23 cellular contexts compared by ENCODE assay signal in the genomic region with DNA sequence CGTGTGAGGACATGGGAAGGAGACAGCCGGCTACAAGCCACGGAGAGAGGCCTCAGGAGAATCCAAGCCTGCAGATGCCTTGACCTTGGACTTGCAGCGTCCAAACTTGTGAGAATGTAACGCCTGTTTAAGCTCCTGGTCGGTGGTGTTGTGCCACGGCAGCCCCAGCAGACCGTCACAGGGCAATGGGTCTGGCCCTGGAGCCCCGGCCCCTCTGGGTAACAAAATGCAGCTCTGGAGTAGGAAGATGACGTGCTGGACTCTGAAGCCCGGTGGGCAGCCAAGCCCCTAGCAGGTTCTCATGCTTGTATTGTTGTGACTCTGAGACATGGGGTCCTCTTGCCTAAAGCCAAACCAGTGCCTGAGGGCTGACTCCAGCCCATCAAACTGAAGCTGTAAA.
DNase-seq lines count a peak whose midpoint lies in the region; TF ChIP-seq lines count a peak whose summit lies in the region.
"Had no signal": no experiment of that assay in that cellular context is flagged by ENCODE, and none has a peak within 500 bp of the region (broad histone marks: within the 10 kb centered on the region; RNA-seq: fewer than 3 reads in every experiment).

No MANE protein-coding gene starts in this region.

- CTCF ChIA-PET in CD4-positive, alpha-beta memory T cell (lab: Charles Lee; ENCODE audit: partially characterized antibody): no interaction called here

- WGBS in endodermal cell (ENCODE audit: insufficient coverage in 1 of 2, insufficient read length in 1 of 2), 2 experiments: 91 to 94% methylated on average over 8 to 11 of the region's 11 CpGs
- no CpG with 5 or more reads among the region's 11 CpGs for WGBS in neuronal stem cell (ENCODE audit: extremely low coverage in 2 of 2, insufficient read length in 2 of 2, insufficient replicate concordance in 1 of 2), 2 donors

- H3K4me1 ChIP-seq in endodermal cell (ENCODE audit: control insufficient read depth, insufficient read depth, low read length) (peaks cover 3% of the 10 kb centered on the region), neuronal stem cell (ENCODE audit: control insufficient read depth in 2 of 2, insufficient read depth in 1 of 2, low read depth in 1 of 2, low read length in 2 of 2) (peaks cover 3 to 4% of the 10 kb centered on the region in 2 donors)
- no peaks in the 10 kb centered on the region for H3K4me1 ChIP-seq in CD4-positive, alpha-beta memory T cell (ENCODE audit: insufficient read depth, low read length)
- H3K4me1 ChIP-seq: A549 had no signal

- H3K9me3 ChIP-seq in endodermal cell (ENCODE audit: control insufficient read depth, low read length) (no peaks in the 10 kb centered on the region), neuronal stem cell (replicated peaks in 1 of 2; ENCODE audit: control insufficient read depth in 2 of 2, insufficient read depth in 1 of 2, low read depth in 1 of 2, low read length in 2 of 2) (no peaks in the 10 kb centered on the region)
- no peaks in the 10 kb centered on the region for H3K9me3 ChIP-seq in CD4-positive, alpha-beta memory T cell (ENCODE audit: control insufficient read depth in 1 of 2, low read length in 2 of 2)
- H3K9me3 ChIP-seq: A549 had no signal

- H3K79me1 ChIP-seq in neuronal stem cell (ENCODE audit: low read depth, low read length): no peaks in the 10 kb centered on the region

- H3K23ac ChIP-seq in neuronal stem cell (ENCODE audit: low read depth, low read length, poor library complexity): no peak overlapping the region

- H3K27me3 ChIP-seq in endodermal cell (ENCODE audit: control insufficient read depth, insufficient read depth, low read length, poor library complexity, severe bottlenecking): no peaks in the 10 kb centered on the region
- H3K27me3 ChIP-seq in neuronal stem cell (ENCODE audit: control insufficient read depth in 3 of 3, insufficient read depth in 3 of 3, low read depth in 1 of 3, low read length in 3 of 3): no peaks in the 10 kb centered on the region
- no peaks in the 10 kb centered on the region for H3K27me3 ChIP-seq in CD4-positive, alpha-beta memory T cell (ENCODE audit: insufficient read depth, low read length)

- peak overlapping the region; percentile 95 for H2BK15ac ChIP-seq in neuronal stem cell (ENCODE audit: low read length)

- intact Hi-C loops in activated CD4-positive, alpha-beta T cell treated with anti-CD3 and anti-CD28 coated beads, Interleukin-2, amount 10 ng/mL, durations not matched to agents 24 days and 14 days (cut with micrococcal nuclease): no loop called here
- intact Hi-C loops in CD4-positive, alpha-beta memory T cell (cut with micrococcal nuclease): no loop called here

- H4K8ac ChIP-seq in neuronal stem cell (ENCODE audit: low read depth, low read length): no peak overlapping the region

- H3K9ac ChIP-seq in endodermal cell (ENCODE audit: extremely low read depth, low read length, poor library complexity, severe bottlenecking) (no peak overlapping the region), neuronal stem cell (ENCODE audit: low read depth, low read length, poor library complexity) (no peak overlapping the region)
- H3K9ac ChIP-seq: BLaER1 treated with 17β-estradiol and CSF1 and Interleukin-3, amounts not matched to agents 10 nM and 100 nM had no signal

- no peak overlapping the region for H3K4me3 Mint-ChIP-seq in activated CD4-positive, alpha-beta T cell treated with anti-CD3 and anti-CD28 coated beads, Interleukin-2, amount 10 ng/mL, durations not matched to agents 24 days and 14 days
- no peak overlapping the region for H3K4me3 Mint-ChIP-seq in endodermal cell
- H3K4me3 Mint-ChIP-seq in CD4-positive, alpha-beta memory T cell: no peak overlapping the region
- H3K4me3 Mint-ChIP-seq: B cell; CD4-positive, alpha-beta T cell; CD8-positive, alpha-beta memory T cell had no signal

- H3K36me3 ChIP-seq in endodermal cell (ENCODE audit: control insufficient read depth, insufficient read depth, low read length): no peaks in the 10 kb centered on the region
- no peaks in the 10 kb centered on the region for H3K36me3 ChIP-seq in neuronal stem cell (replicated peaks in 1 of 2; ENCODE audit: control insufficient read depth in 2 of 2, insufficient read depth in 2 of 2, low read length in 2 of 2)
- no peaks in the 10 kb centered on the region for H3K36me3 ChIP-seq in CD4-positive, alpha-beta memory T cell (ENCODE audit: insufficient read depth, low read length)
- H3K36me3 ChIP-seq: BLaER1 treated with 17β-estradiol and CSF1 and Interleukin-3, amounts not matched to agents 10 nM and 100 nM had no signal

- H3K14ac ChIP-seq in neuronal stem cell (ENCODE audit: low read length): no peak overlapping the region

- no peak overlapping the region for H3K4ac ChIP-seq in neuronal stem cell (ENCODE audit: low read length)

- H3K4me3 ChIP-seq in endodermal cell (ENCODE audit: low read length) (no peak overlapping the region), neuronal stem cell (ENCODE audit: low read length in 2 of 2) (no peak overlapping the region)
- H3K4me3 ChIP-seq in CD4-positive, alpha-beta memory T cell (ENCODE audit: low read length in 2 of 2): no peak overlapping the region
- H3K4me3 ChIP-seq: A549; BLaER1 treated with 17β-estradiol and CSF1 and Interleukin-3, amounts not matched to agents 10 nM and 100 nM had no signal

- peak; percentile 27 for DNase-seq in activated CD4-positive, alpha-beta T cell treated with anti-CD3 and anti-CD28 coated beads, Interleukin-2, amount 10 ng/mL, durations not matched to agents 24 days and 14 days
- no peak for DNase-seq in activated CD4-positive, alpha-beta T cell treated with anti-CD3 and anti-CD28 coated beads, Interleukin-2, amount 50 U/mL, for 1 hour
- DNase-seq in endodermal cell (no peak), islet precursor cell (peak; percentile 39), neuronal stem cell (ENCODE audit: low spot score) (no peak), HuH-7.5 (ENCODE audit: low spot score) (no peak)
- DNase-seq in CD4-positive, alpha-beta memory T cell: no peak
- DNase-seq: AML-193; CD4-positive, alpha-beta T cell; CD8-positive, alpha-beta memory T cell; COR-L47; DMS 273 treated with DMSO at 0.1 percent for 48 hours; DMS153; DMS53; DMS79; DND-41; EL; GDM1 had no signal

- H3K9me3 Mint-ChIP-seq in activated CD4-positive, alpha-beta T cell treated with anti-CD3 and anti-CD28 coated beads, Interleukin-2, amount 10 ng/mL, durations not matched to agents 24 days and 14 days: no peaks in the 10 kb centered on the region
- no peaks in the 10 kb centered on the region for H3K9me3 Mint-ChIP-seq in endodermal cell
- H3K9me3 Mint-ChIP-seq in CD4-positive, alpha-beta memory T cell: peaks cover 0 to 8% (median 3%) of the 10 kb centered on the region in 8 donors

- no peaks in the 10 kb centered on the region for H3K4me1 Mint-ChIP-seq in activated CD4-positive, alpha-beta T cell treated with anti-CD3 and anti-CD28 coated beads, Interleukin-2, amount 10 ng/mL, durations not matched to agents 24 days and 14 days
- peaks cover 16% of the 10 kb centered on the region for H3K4me1 Mint-ChIP-seq in endodermal cell
- peaks cover 0 to 1% (median 0%) of the 10 kb centered on the region in 4 donors for H3K4me1 Mint-ChIP-seq in CD4-positive, alpha-beta memory T cell
- H3K4me1 Mint-ChIP-seq: B cell; CD8-positive, alpha-beta memory T cell had no signal

- H2BK5ac ChIP-seq in neuronal stem cell (ENCODE audit: low read length): no peak overlapping the region

- H3K18ac ChIP-seq in neuronal stem cell (ENCODE audit: low read length): no peak overlapping the region

- no peaks in the 10 kb centered on the region for H3K36me3 Mint-ChIP-seq in activated CD4-positive, alpha-beta T cell treated with anti-CD3 and anti-CD28 coated beads, Interleukin-2, amount 10 ng/mL, durations not matched to agents 24 days and 14 days (ENCODE audit: low read depth)
- no peaks in the 10 kb centered on the region for H3K36me3 Mint-ChIP-seq in endodermal cell (ENCODE audit: low read depth)
- no peaks in the 10 kb centered on the region for H3K36me3 Mint-ChIP-seq in CD4-positive, alpha-beta memory T cell
- H3K36me3 Mint-ChIP-seq: CD8-positive, alpha-beta memory T cell had no signal

- H3K27ac ChIP-seq in endodermal cell (ENCODE audit: low read depth, low read length) (no peak overlapping the region), neuronal stem cell (replicated peaks; ENCODE audit: low read length) (no peak overlapping the region)
- H3K27ac ChIP-seq in CD4-positive, alpha-beta memory T cell (ENCODE audit: low read depth, low read length): no peak overlapping the region
- H3K27ac ChIP-seq: 22Rv1; A549; BLaER1 treated with 17β-estradiol and CSF1 and Interleukin-3, amounts not matched to agents 10 nM and 100 nM; C4-2B had no signal

- H3K4me2 ChIP-seq in neuronal stem cell (ENCODE audit: insufficient read depth, low read length, poor library complexity, severe bottlenecking): no peak overlapping the region
- H3K4me2 ChIP-seq: A549 had no signal

- no peaks in the 10 kb centered on the region for H3K27me3 Mint-ChIP-seq in activated CD4-positive, alpha-beta T cell treated with anti-CD3 and anti-CD28 coated beads, Interleukin-2, amount 10 ng/mL, durations not matched to agents 24 days and 14 days
- H3K27me3 Mint-ChIP-seq in endodermal cell (ENCODE audit: insufficient read depth): peaks cover 15% of the 10 kb centered on the region
- no peaks in the 10 kb centered on the region for H3K27me3 Mint-ChIP-seq in CD4-positive, alpha-beta memory T cell
- H3K27me3 Mint-ChIP-seq: B cell; CD4-positive, alpha-beta T cell; CD8-positive, alpha-beta memory T cell had no signal

- TF ChIP-seq CTCF in endodermal cell (conservative IDR thresholded peaks at IDR 0.05): no peak

- no peak overlapping the region for H2BK12ac ChIP-seq in neuronal stem cell (ENCODE audit: low read length)

- H2BK120ac ChIP-seq in neuronal stem cell (ENCODE audit: low read depth, low read length): no peak overlapping the region

- H2AFZ ChIP-seq in neuronal stem cell (ENCODE audit: low read length): no peak overlapping the region

- H4K91ac ChIP-seq in neuronal stem cell (ENCODE audit: low read depth, low read length, poor library complexity): no peak overlapping the region

- peak overlapping the region; percentile 41 for H2AK5ac ChIP-seq in neuronal stem cell (ENCODE audit: low read depth, low read length)

- POLR2A ChIA-PET in CD4-positive, alpha-beta memory T cell (lab: Charles Lee; ENCODE audit: partially characterized antibody): no interaction called here

- no peak overlapping the region for H3K27ac Mint-ChIP-seq in activated CD4-positive, alpha-beta T cell treated with anti-CD3 and anti-CD28 coated beads, Interleukin-2, amount 10 ng/mL, durations not matched to agents 24 days and 14 days
- peak overlapping the region; percentile 4 for H3K27ac Mint-ChIP-seq in endodermal cell
- H3K27ac Mint-ChIP-seq in CD4-positive, alpha-beta memory T cell: no peak overlapping the region
- H3K27ac Mint-ChIP-seq: B cell; CD4-positive, alpha-beta T cell; CD8-positive, alpha-beta memory T cell had no signal

Comparison
In these comparisons a context has a peak if more than half of its experiments do, and no peak if none do; other contexts are left out.
1. DNase-seq: peak in activated CD4-positive, alpha-beta T cell treated with anti-CD3 and anti-CD28 coated beads, Interleukin-2, amount 10 ng/mL, durations not matched to agents 24 days and 14 days (single experiment) and islet precursor cell (single experiment); none in activated CD4-positive, alpha-beta T cell treated with anti-CD3 and anti-CD28 coated beads, Interleukin-2, amount 50 U/mL, for 1 hour (single experiment), endodermal cell (single experiment), neuronal stem cell (single experiment), HuH-7.5 (single experiment) and CD4-positive, alpha-beta memory T cell (0 of 5).